In genomic region chr1:179310721-179311120, GRCh38 we compare ENCODE assay signal across 12 cellular contexts. TPM values are rescaled to one million over a fixed set of nuclear protein-coding genes. Genes with fewer than 3 reads are reported as not detected.
A peak's percentile ranks its signal among the peaks of the same experiment; 100 is the strongest.
DNase-seq lines count a peak whose midpoint lies in the region; ATAC-seq and TF ChIP-seq lines count a peak whose summit lies in the region.
"Had no signal": no experiment of that assay in that cellular context is flagged by ENCODE, and none has a peak within 500 bp of the region (broad histone marks: within the 10 kb centered on the region; RNA-seq: fewer than 3 reads in every experiment).

No MANE protein-coding gene starts in this region.

- H3K27me3 ChIP-seq in skeletal muscle satellite cell (ENCODE audit: control insufficient read depth, insufficient read depth, low read length), result no peaks in the 10 kb centered on the region
- H3K27me3 ChIP-seq: BLaER1, esophagus squamous epithelium had no signal

- H3K4me1 ChIP-seq in skeletal muscle satellite cell (ENCODE audit: control insufficient read depth, insufficient read depth, low read length), result peaks cover 20% of the 10 kb centered on the region
- H3K4me1 ChIP-seq: BLaER1 had no signal

- no peaks in the 10 kb centered on the region for H3K9me3 Mint-ChIP-seq in activated T-cell treated with anti-CD3 and anti-CD28 coated beads, Interleukin-2, amount 50 U/mL, for 4 hours
- H3K9me3 Mint-ChIP-seq: memory B cell had no signal

- peaks cover 38% of the 10 kb centered on the region for H3K4me1 Mint-ChIP-seq in activated T-cell treated with anti-CD3 and anti-CD28 coated beads, Interleukin-2, amount 50 U/mL, for 4 hours (ENCODE audit: low read depth)

- H3K4me3 Mint-ChIP-seq in activated T-cell treated with anti-CD3 and anti-CD28 coated beads, Interleukin-2, amount 50 U/mL, for 4 hours, result no peak overlapping the region
- H3K4me3 Mint-ChIP-seq: memory B cell had no signal

- DNase-seq in activated T-cell treated with anti-CD3 and anti-CD28 coated beads, Interleukin-2, amount 50 U/mL, for 4 hours, result no peak
- no peak for DNase-seq in activated T-cell treated with anti-CD3 and anti-CD28 coated beads, Interleukin-2, amount 50 U/mL, for 48 hours
- DNase-seq in RKO (ENCODE audit: low spot score) (peak; percentile 94), fibroblast of the aortic adventitia (ENCODE audit: low read depth) (peak; percentile 81), NCI-H345 treated with DMSO at 0.1 percent for 48 hours (lab: John Stamatoyannopoulos, UW; ENCODE audit: unreplicated experiment) (no peak), NCI-H526 treated with DMSO at 0.1 percent for 48 hours (lab: John Stamatoyannopoulos, UW) (no peak)
- DNase-seq in stimulated activated CD4-positive, alpha-beta T cell treated with anti-CD3 and anti-CD28 coated beads, Interleukin-15, amount 100 ng/mL, for 24 hours, result no peak
- DNase-seq: esophagus squamous epithelium, MM.1S had no signal

- H3K27me3 Mint-ChIP-seq in activated T-cell treated with anti-CD3 and anti-CD28 coated beads, Interleukin-2, amount 50 U/mL, for 4 hours (ENCODE audit: low read depth), result no peaks in the 10 kb centered on the region
- H3K27me3 Mint-ChIP-seq: memory B cell had no signal

- peak overlapping the region; percentile 55 for H3K9ac ChIP-seq in skeletal muscle satellite cell (ENCODE audit: low read depth, low read length)
- H3K9ac ChIP-seq: BLaER1 had no signal

- H3K9me3 ChIP-seq in skeletal muscle satellite cell (replicated peaks; ENCODE audit: low read length), result no peaks in the 10 kb centered on the region
- H3K9me3 ChIP-seq: BLaER1, esophagus squamous epithelium had no signal

- peak; percentile 73 for ATAC-seq in activated T-cell treated with anti-CD3 and anti-CD28 coated beads, Interleukin-2, amount 50 U/mL, for 4 hours

- peak overlapping the region; percentile 59 for H3K4me2 ChIP-seq in skeletal muscle satellite cell (ENCODE audit: low read length)
- H3K4me2 ChIP-seq: BLaER1 had no signal

- TF ChIP-seq CTCF in fibroblast of the aortic adventitia (IDR thresholded peaks at IDR 0.05; ENCODE audit: insufficient read depth, low read length), result no peak

- H3K4me3 ChIP-seq in fibroblast of the aortic adventitia (ENCODE audit: low read depth, low read length) (no peak overlapping the region), skeletal muscle satellite cell (ENCODE audit: low read length) (peak overlapping the region; percentile 45)
- H3K4me3 ChIP-seq: BLaER1, esophagus squamous epithelium had no signal

- peaks cover 34% of the 10 kb centered on the region for H3K36me3 Mint-ChIP-seq in activated T-cell treated with anti-CD3 and anti-CD28 coated beads, Interleukin-2, amount 50 U/mL, for 4 hours (ENCODE audit: insufficient read depth)

- peaks cover 15% of the 10 kb centered on the region for H3K36me3 ChIP-seq in skeletal muscle satellite cell (ENCODE audit: insufficient read depth, low read length)

RNA-seq across cellular contexts. Expression of gene SOAT1, which starts 17.1 kb away (rescaled TPM):
- total RNA-seq in activated T-cell treated with anti-CD3 and anti-CD28 coated beads, Interleukin-2, amount 50 U/mL, for 4 hours, result 10 to 100 TPM; 46.3 to 56.7 (median 49.0) TPM
- total RNA-seq in fibroblast of the aortic adventitia (ENCODE audit: low replicate concordance), result 40.9 and 67.5 TPM in 2 replicates
- 18.3 and 32.2 TPM in 2 replicates for total RNA-seq in skeletal muscle satellite cell (2012; rRNA removed)

RNA-seq across cellular contexts. Expression of gene AXDND1, which starts 55.0 kb away (rescaled TPM):
- under 1 TPM in 2 of 3 donors, not detected in 1; 0.65 to 0.69 TPM for total RNA-seq in activated T-cell treated with anti-CD3 and anti-CD28 coated beads, Interleukin-2, amount 50 U/mL, for 4 hours
- 0.25 and 0.36 TPM in 2 replicates for total RNA-seq in fibroblast of the aortic adventitia (ENCODE audit: low replicate concordance)
- 0.44 TPM in 1 of 2 replicates, not detected in the other for total RNA-seq in skeletal muscle satellite cell (2012; rRNA removed)

Comparison
In these comparisons a context has a peak if more than half of its experiments do, and no peak if none do; other contexts are left out.
1. DNase-seq: peak in RKO (single experiment) and fibroblast of the aortic adventitia (single experiment); none in activated T-cell treated with anti-CD3 and anti-CD28 coated beads, Interleukin-2, amount 50 U/mL, for 4 hours (single experiment), activated T-cell treated with anti-CD3 and anti-CD28 coated beads, Interleukin-2, amount 50 U/mL, for 48 hours (0 of 2), stimulated activated CD4-positive, alpha-beta T cell treated with anti-CD3 and anti-CD28 coated beads, Interleukin-15, amount 100 ng/mL, for 24 hours (single experiment), NCI-H345 treated with DMSO at 0.1 percent for 48 hours (single experiment) and NCI-H526 treated with DMSO at 0.1 percent for 48 hours (single experiment).